ENCODE assay signal across 1 cellular context in genomic region chr1:236280438-236281285, GRCh38.
TF ChIP-seq lines count a peak whose summit lies in the region.

No MANE protein-coding gene starts in this region.

TF ChIP-seq in H1, 55 proteins besides CTCF, POLR2A, EP300 and RAD21:
- TF ChIP-seq SAP30 (IDR thresholded peaks at IDR 0.05; ENCODE audit: insufficient read depth, insufficient replicate concordance, low read length) (peak; percentile 23), FOSL1 (IDR thresholded peaks at IDR 0.05; ENCODE audit: insufficient read depth, low read depth, low read length) (no peak), E2F6 (IDR thresholded peaks at IDR 0.05) (0 out of 2 replicates have a peak, but pooled peaks have one; percentile 13), SIN3A (conservative IDR thresholded peaks at IDR 0.05 in 1 of 2, IDR thresholded peaks at IDR 0.05 in 1 of 2; ENCODE audit: low read depth in 1 of 2, low read length in 2 of 2) (0 out of 4 replicates have a peak, but pooled peaks of 1 of the 2 experiments have one; percentile 36), EGR1 (IDR thresholded peaks at IDR 0.05; ENCODE audit: borderline replicate concordance, low read depth, low read length) (no peak), SUZ12 (IDR thresholded peaks at IDR 0.05; ENCODE audit: low read length) (peak; percentile 67)
